11 cellular contexts compared by ENCODE assay signal in the genomic region with DNA sequence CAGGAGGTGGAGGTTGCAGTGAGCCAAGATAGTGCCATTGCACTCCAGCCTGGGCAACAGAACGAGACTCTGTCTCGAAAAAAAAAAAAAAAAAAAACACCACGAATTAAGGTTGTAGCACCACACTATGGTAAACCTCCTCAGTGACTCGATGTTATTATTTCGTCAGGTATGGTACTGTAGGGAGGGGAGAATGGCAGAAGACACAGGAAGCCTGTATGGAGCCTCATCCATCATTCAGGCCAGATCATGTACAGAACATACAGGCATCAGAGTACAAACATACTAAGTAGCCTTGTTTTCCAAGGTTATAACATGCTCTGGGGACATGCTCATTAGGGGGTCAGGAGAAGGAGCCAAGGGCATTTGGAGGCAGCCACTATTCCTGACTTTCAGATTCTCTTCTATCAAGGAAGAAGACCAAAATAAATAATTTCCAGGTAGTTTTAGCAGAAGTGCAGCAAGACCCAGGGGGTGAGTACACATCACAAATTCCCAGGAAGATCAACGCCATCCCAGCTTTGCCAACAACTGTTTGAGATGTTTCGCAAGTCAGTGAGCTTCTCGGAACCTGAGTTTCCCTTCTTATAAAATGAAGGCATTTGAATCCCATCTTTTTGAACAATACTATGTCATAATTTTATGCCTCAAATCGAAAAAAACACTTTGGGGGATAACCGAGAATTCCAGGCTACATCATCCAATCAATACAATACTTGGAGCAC.
A peak's percentile ranks its signal among the peaks of the same experiment; 100 is the strongest.
DNase-seq lines count a peak whose midpoint lies in the region; FAIRE-seq and TF ChIP-seq lines count a peak whose summit lies in the region.
"Had no signal": no experiment of that assay in that cellular context is flagged by ENCODE, and none has a peak within 500 bp of the region (broad histone marks: within the 10 kb centered on the region; RNA-seq: fewer than 3 reads in every experiment).

No MANE protein-coding gene starts in this region.

- CTCF ChIA-PET in H1 (lab: Charles Lee; ENCODE audit: partially characterized antibody), result interaction anchor here (0.6 to 2.3 kb wide), 3 partner anchors 15 to 412 kb away, joined by 3 to 4 read pairs (median 4); no protein-coding TSS in a partner anchor

- no peaks in the 10 kb centered on the region for H3K9me3 Mint-ChIP-seq in T-helper 2 cell treated with Interferon-gamma antibody and Interleukin-4, amounts not matched to agents 5 μg/mL and 100 μg/mL, for 36 hours

- H2BK120ac ChIP-seq in H1 (replicated peaks; ENCODE audit: low read depth, low read length), result no peak overlapping the region

- H3K27me3 Mint-ChIP-seq in T-helper 2 cell treated with Interferon-gamma antibody and Interleukin-4, amounts not matched to agents 5 μg/mL and 100 μg/mL, for 36 hours (ENCODE audit: low read depth), result no peaks in the 10 kb centered on the region

- H2AFZ ChIP-seq in H1 (ENCODE audit: low read length), result no peak overlapping the region
- no peak overlapping the region for H2AFZ ChIP-seq in Karpas-422 (ENCODE audit: low read length)

- no peak overlapping the region for H3K23ac ChIP-seq in H1 (ENCODE audit: insufficient read length)

- H3K56ac ChIP-seq in H1 (replicated peaks; ENCODE audit: insufficient read length, low read depth, low read length), result no peak overlapping the region

- no peak overlapping the region for H3K14ac ChIP-seq in H1 (ENCODE audit: insufficient read length)

- no peaks in the 10 kb centered on the region for H3K79me1 ChIP-seq in H1 (ENCODE audit: low read depth, low read length)

- H3K36me3 ChIP-seq in H1 (ENCODE audit: control insufficient read depth in 2 of 4, insufficient read depth in 4 of 4, low read length in 3 of 4) (no peaks in the 10 kb centered on the region), Karpas-422 (ENCODE audit: insufficient read depth, low read length) (peaks cover 10% of the 10 kb centered on the region; the same call in 1 of the 2 replicates)
- H3K36me3 ChIP-seq: upper lobe of left lung, WERI-Rb-1 had no signal

- no peak overlapping the region for H4K5ac ChIP-seq in H1 (ENCODE audit: insufficient read length, low read depth, low read length)

- H3K27me3 ChIP-seq in H1 (replicated peaks in 1 of 4; ENCODE audit: control insufficient read depth in 3 of 4, extremely low read depth in 1 of 4, insufficient read depth in 3 of 4, low read length in 3 of 4), result no peaks in the 10 kb centered on the region
- no peaks in the 10 kb centered on the region for H3K27me3 ChIP-seq in Karpas-422 (ENCODE audit: low read length)
- H3K27me3 ChIP-seq: upper lobe of left lung had no signal

- TF ChIP-seq EP300 in H1 (IDR thresholded peaks at IDR 0.05; ENCODE audit: borderline replicate concordance in 1 of 2, low read depth in 2 of 2, low read length in 2 of 2), result no peak

- H3K23me2 ChIP-seq in H1 (ENCODE audit: low read depth, low read length), result no peaks in the 10 kb centered on the region

- H2BK12ac ChIP-seq in H1 (ENCODE audit: low read depth, low read length), result peak overlapping the region; percentile 75; the same call in 1 of the 2 replicates

- H3K4ac ChIP-seq in H1 (replicated peaks; ENCODE audit: insufficient read length, low read depth, low read length), result no peak overlapping the region

- no peak overlapping the region for H2BK5ac ChIP-seq in H1 (ENCODE audit: low read depth, low read length)

- H4K91ac ChIP-seq in H1 (replicated peaks; ENCODE audit: insufficient read length, low read length), result no peak overlapping the region

- peaks cover 35% of the 10 kb centered on the region for H3K4me1 Mint-ChIP-seq in T-helper 2 cell treated with Interferon-gamma antibody and Interleukin-4, amounts not matched to agents 5 μg/mL and 100 μg/mL, for 36 hours (ENCODE audit: low read depth)

- no peak overlapping the region for H3K18ac ChIP-seq in H1 (ENCODE audit: extremely low read depth, low read length)

- H3K9ac ChIP-seq in H1 (replicated peaks in 1 of 4; ENCODE audit: extremely low read depth in 1 of 4, low read depth in 3 of 4, low read length in 3 of 4) (no peak overlapping the region), Karpas-422 (ENCODE audit: low read length) (no peak overlapping the region)

- POLR2A ChIA-PET in H1 (lab: Charles Lee; ENCODE audit: partially characterized antibody), result no interaction called here

- peak overlapping the region; percentile 22 for H3K27ac Mint-ChIP-seq in T-helper 2 cell treated with Interferon-gamma antibody and Interleukin-4, amounts not matched to agents 5 μg/mL and 100 μg/mL, for 36 hours

- no peak overlapping the region for H2BK20ac ChIP-seq in H1 (ENCODE audit: low read length)

- FAIRE-seq in RCC 7860 (lab: Jason Lieb, UNC), result no peak
- FAIRE-seq in H1 (lab: Jason Lieb, UNC), result no peak

- H2AK5ac ChIP-seq in H1 (ENCODE audit: low read depth, low read length), result no peak overlapping the region

- H2BK15ac ChIP-seq in H1 (ENCODE audit: low read length), result no peak overlapping the region

- no peak overlapping the region for H3K4me3 Mint-ChIP-seq in T-helper 2 cell treated with Interferon-gamma antibody and Interleukin-4, amounts not matched to agents 5 μg/mL and 100 μg/mL, for 36 hours

- no peak overlapping the region for H4K8ac ChIP-seq in H1 (ENCODE audit: extremely low read depth, insufficient read depth, low read length)

- WGBS in H1 (ENCODE audit: extremely low coverage in 1 of 2, insufficient coverage in 1 of 2, insufficient read length in 1 of 2, insufficient replicate concordance in 2 of 2, low coverage in 1 of 2, low lambda C conversion rate in 2 of 2, missing lambda C conversion rate in 1 of 2), 2 experiments, result 96% methylated on average over 10 of the region's 10 CpGs; no CpG with 5 or more reads in 1 of the 2 experiments

- TF ChIP-seq POLR2A in H1 (IDR thresholded peaks at IDR 0.05; ENCODE audit: control extremely low read depth in 1 of 2, low read depth in 2 of 2, low read length in 2 of 2), result no peak

- TF ChIP-seq CTCF in H1 (IDR thresholded peaks at IDR 0.05; ENCODE audit: control extremely low read depth in 1 of 3, insufficient read depth in 1 of 3, low read depth in 1 of 3, low read length in 3 of 3), result no peak

- no peak for TF ChIP-seq RAD21 in H1 (IDR thresholded peaks at IDR 0.05 in 1 of 2, conservative IDR thresholded peaks at IDR 0.05 in 1 of 2; ENCODE audit: low read depth in 2 of 2, low read length in 2 of 2)

- H3K9me3 ChIP-seq in H1 (ENCODE audit: insufficient read depth in 2 of 2, low read depth in 1 of 2, low read length in 1 of 2) (no peaks in the 10 kb centered on the region), Karpas-422 (ENCODE audit: low read length) (no peaks in the 10 kb centered on the region)
- H3K9me3 ChIP-seq: upper lobe of left lung had no signal

- no peak for DNase-seq in T-helper 2 cell treated with Interferon-gamma antibody and Interleukin-4, amounts not matched to agents 5 μg/mL and 100 μg/mL, for 36 hours (ENCODE audit: low spot score)
- DNase-seq in T-helper 2 cell (no peak), RCC 7860 (ENCODE audit: low spot score) (peak; percentile 47), H1 (ENCODE audit: low read depth in 1 of 2, low spot score in 2 of 2) (no peak), renal cortical epithelial cell (ENCODE audit: low read depth) (peak; percentile 89), Karpas-422 (no peak), OCI-M2 (lab: John Stamatoyannopoulos, UW; ENCODE audit: unreplicated experiment) (no peak)
- no peak for DNase-seq in stimulated activated CD4-positive, alpha-beta T cell treated with anti-CD3 and anti-CD28 coated beads, Interleukin-1b, Interleukin-23, amount 100 ng/mL, for 48 hours
- DNase-seq: WERI-Rb-1 had no signal

- H4K20me1 ChIP-seq in H1 (replicated peaks in 1 of 2; ENCODE audit: control insufficient read depth in 1 of 2, insufficient read depth in 2 of 2, low read length in 2 of 2), result no peaks in the 10 kb centered on the region
- 0 out of 2 replicates have a peak, but pooled peaks cover 4% of the 10 kb centered on the region for H4K20me1 ChIP-seq in Karpas-422 (ENCODE audit: insufficient read depth, low read depth, low read length)

- no peak overlapping the region for H3K4me3 ChIP-seq in H1 (ENCODE audit: extremely low read depth in 1 of 4, insufficient read depth in 2 of 4, low read depth in 3 of 4, low read length in 4 of 4)
- no peak overlapping the region for H3K4me3 ChIP-seq in Karpas-422 (ENCODE audit: low read length)
- H3K4me3 ChIP-seq: upper lobe of left lung had no signal

- H3K4me1 ChIP-seq in H1 (replicated peaks in 1 of 4; ENCODE audit: control insufficient read depth in 3 of 4, insufficient read depth in 4 of 4, low read length in 3 of 4) (peaks cover 2 to 9% (median 7%) of the 10 kb centered on the region in 4 experiments; a peak in 5 of 7 replicates), Karpas-422 (ENCODE audit: low read length) (peaks cover 32% of the 10 kb centered on the region)
- H3K4me1 ChIP-seq: upper lobe of left lung had no signal

- H3K36me3 Mint-ChIP-seq in T-helper 2 cell treated with Interferon-gamma antibody and Interleukin-4, amounts not matched to agents 5 μg/mL and 100 μg/mL, for 36 hours (ENCODE audit: low read depth), result peaks cover 11% of the 10 kb centered on the region

- no peaks in the 10 kb centered on the region for H3K9me2 ChIP-seq in Karpas-422 (replicated peaks; ENCODE audit: insufficient read depth, low read length)

- H3K4me2 ChIP-seq in H1 (ENCODE audit: insufficient read depth in 1 of 2, low read depth in 2 of 2, low read length in 2 of 2) (no peak overlapping the region), Karpas-422 (ENCODE audit: low read depth, low read length, poor library complexity, severe bottlenecking) (no peak overlapping the region)

- H3K79me2 ChIP-seq in H1 (ENCODE audit: control insufficient read depth in 1 of 2, insufficient read depth in 2 of 2, low read length in 2 of 2) (no peaks in the 10 kb centered on the region; a peak in 1 of 4 replicates), Karpas-422 (ENCODE audit: low read length) (peaks cover 96% of the 10 kb centered on the region)

- H3K27ac ChIP-seq in H1 (ENCODE audit: low read depth, low read length) (no peak overlapping the region), Karpas-422 (ENCODE audit: low read length) (no peak overlapping the region)
- H3K27ac ChIP-seq: 22Rv1, upper lobe of left lung, WERI-Rb-1 had no signal

TF ChIP-seq in H1, 55 proteins besides CTCF, POLR2A, EP300 and RAD21 (continues in another document):
- no peak for TF ChIP-seq RXRA (IDR thresholded peaks at IDR 0.05; ENCODE audit: insufficient read depth, low read depth, low read length)
- TF ChIP-seq ZNF274 (IDR thresholded peaks at IDR 0.05; ENCODE audit: borderline replicate concordance, extremely low read depth, low read length), result no peak
- TF ChIP-seq CTBP2 (IDR thresholded peaks at IDR 0.05; ENCODE audit: borderline replicate concordance, insufficient read depth, insufficient read length, low read length), result no peak
- no peak for TF ChIP-seq SIX5 (IDR thresholded peaks at IDR 0.05; ENCODE audit: low read depth, low read length)
- no peak for TF ChIP-seq MAFK (IDR thresholded peaks at IDR 0.05; ENCODE audit: low read depth, low read length)
- TF ChIP-seq POLR2AphosphoS5 (IDR thresholded peaks at IDR 0.05; ENCODE audit: low read depth, low read length), result no peak
- TF ChIP-seq CHD2 (IDR thresholded peaks at IDR 0.05; ENCODE audit: low read length), result no peak
- no peak for TF ChIP-seq RBBP5 (IDR thresholded peaks at IDR 0.05; ENCODE audit: borderline replicate concordance, low read depth, low read length)
- TF ChIP-seq CBX5 (IDR thresholded peaks at IDR 0.05; ENCODE audit: low read depth, low read length), result no peak
- TF ChIP-seq KDM1A (IDR thresholded peaks at IDR 0.05; ENCODE audit: borderline replicate concordance, low read length), result no peak

Comparison
In these comparisons a context has a peak if more than half of its experiments do, and no peak if none do; other contexts are left out.
1. DNase-seq: peak in RCC 7860 (single experiment) and renal cortical epithelial cell (single experiment); none in T-helper 2 cell treated with Interferon-gamma antibody and Interleukin-4, amounts not matched to agents 5 μg/mL and 100 μg/mL, for 36 hours (single experiment), T-helper 2 cell (0 of 5), H1 (0 of 2), Karpas-422 (single experiment), OCI-M2 (single experiment) and stimulated activated CD4-positive, alpha-beta T cell treated with anti-CD3 and anti-CD28 coated beads, Interleukin-1b, Interleukin-23, amount 100 ng/mL, for 48 hours (single experiment).